ENCODE assay signal across 8 cellular contexts in genomic region chr9:124110307-124110915, GRCh38.
DNase-seq lines count a peak whose midpoint lies in the region; ATAC-seq and TF ChIP-seq lines count a peak whose summit lies in the region.

No MANE protein-coding gene starts in this region.

- BruUV-seq in OCI-LY7 (replicated peaks; lab: Mats Ljungman, UMichigan), result no TSS peak

- CTCF ChIA-PET in OCI-LY7 (lab: Charles Lee; ENCODE audit: unreplicated experiment), result no interaction called here

- H3K4me2 ChIP-seq in OCI-LY7 (ENCODE audit: low read length), result no peak overlapping the region

- ATAC-seq in GM21360 (IDR thresholded peaks at IDR 0.05; ENCODE audit: unreplicated experiment), result no peak

- no peak overlapping the region for H2AFZ ChIP-seq in OCI-LY7 (ENCODE audit: low read length)

- H3K9me3 ChIP-seq in OCI-LY7 (ENCODE audit: low read length), result no peaks in the 10 kb centered on the region

- H3K4me1 ChIP-seq in OCI-LY7 (ENCODE audit: insufficient read depth, low read length, poor library complexity, severe bottlenecking), result no peaks in the 10 kb centered on the region

- H3K9me2 ChIP-seq in OCI-LY7 (ENCODE audit: insufficient read depth, low read length), result no peaks in the 10 kb centered on the region

- intact Hi-C loops in OCI-LY7 (cut with micrococcal nuclease; ENCODE audit: unreplicated experiment), result no loop called here

- no peaks in the 10 kb centered on the region for H3K79me2 ChIP-seq in OCI-LY7 (ENCODE audit: insufficient read depth, low read depth, low read length)

- no peaks in the 10 kb centered on the region for H4K20me1 ChIP-seq in OCI-LY7 (ENCODE audit: insufficient read depth, low read length)

- H3K36me3 ChIP-seq in OCI-LY7 (ENCODE audit: insufficient read depth, low read length), result no peaks in the 10 kb centered on the region

- no peak overlapping the region for H3K4me3 ChIP-seq in OCI-LY7 (ENCODE audit: low read depth, low read length, poor library complexity, severe bottlenecking)
- H3K4me3 ChIP-seq in astrocyte of the cerebellum (ENCODE audit: low read depth, low read length), result no peak overlapping the region

- POLR2A ChIA-PET in OCI-LY7 (lab: Charles Lee), result interaction anchor here (0.6 kb wide), 1 partner anchor 22 kb away, joined by 5 read pairs; no protein-coding TSS in a partner anchor

- in situ Hi-C loops in GM13977 (cut with MboI; ENCODE audit: low pct_unique_long_range_greater_than_20kb, low sequenced_read_pairs, unreplicated experiment) (no loop called here), astrocyte of the cerebellum (cut with HindIII; ENCODE audit: low sequenced_read_pairs) (no loop called here)

- TF ChIP-seq CTCF in GM13977 (IDR thresholded peaks at IDR 0.05; ENCODE audit: extremely low read depth, insufficient read depth, missing control alignments) (no peak), OCI-LY7 (conservative IDR thresholded peaks at IDR 0.05; ENCODE audit: low read length) (no peak), astrocyte of the cerebellum (IDR thresholded peaks at IDR 0.05; ENCODE audit: low read depth, low read length, missing control alignments) (no peak)

- no peak overlapping the region for H3K27ac ChIP-seq in OCI-LY7 (ENCODE audit: low read depth, low read length, poor library complexity, severe bottlenecking)

- DNase-seq in GM13977 (ENCODE audit: low spot score) (peak; percentile 74), OCI-LY7 (ENCODE audit: low spot score) (peak; percentile 54), astrocyte of the cerebellum (ENCODE audit: low read depth) (peak; percentile 64), islet precursor cell (peak; percentile 85), NCI-H2029 (lab: John Stamatoyannopoulos, UW) (no peak), mesenteric fat pad (ENCODE audit: low spot score) (no peak)
- DNase-seq in stimulated activated CD8-positive, alpha-beta memory T cell treated with anti-CD3 and anti-CD28 coated beads, Interleukin-4, amount 100 ng/mL, for 24 hours (ENCODE audit: low read depth), result peak; percentile 19

Comparison
In these comparisons a context has a peak if more than half of its experiments do, and no peak if none do; other contexts are left out.
1. DNase-seq: peak in GM13977 (single experiment), OCI-LY7 (single experiment), astrocyte of the cerebellum (single experiment), islet precursor cell (single experiment) and stimulated activated CD8-positive, alpha-beta memory T cell treated with anti-CD3 and anti-CD28 coated beads, Interleukin-4, amount 100 ng/mL, for 24 hours (single experiment); none in NCI-H2029 (single experiment) and mesenteric fat pad (single experiment).